8 cellular contexts compared by ENCODE assay signal in genomic region chr2:70258532-70258875, GRCh38. TPM values are rescaled to one million over a fixed set of nuclear protein-coding genes. Genes with fewer than 3 reads are reported as not detected.
DNase-seq lines count a peak whose midpoint lies in the region; ATAC-seq, FAIRE-seq and TF ChIP-seq lines count a peak whose summit lies in the region.

No MANE protein-coding gene starts in this region.

- no peak for TF ChIP-seq RAD21 in K562 (CRISPR knock-in tag; conservative IDR thresholded peaks at IDR 0.05 in 1 of 2, IDR thresholded peaks at IDR 0.05 in 1 of 2)

- H3K9me1 ChIP-seq in K562 (ENCODE audit: control insufficient read depth, insufficient read depth, low read length), result no peaks in the 10 kb centered on the region

- peak overlapping the region; percentile 23 for H3K4me3 ChIP-seq in KMS-11 (IDR thresholded peaks at IDR 0.05; ENCODE audit: insufficient read depth, low read depth, low read length)
- peak overlapping the region; percentile 68 for H3K4me3 ChIP-seq in K562
- peak overlapping the region; percentile 84 for H3K4me3 ChIP-seq in iPS-18a (ENCODE audit: low read length)
- peak overlapping the region; percentile 69 for H3K4me3 ChIP-seq in skeletal muscle cell (ENCODE audit: low read depth, low read length)

- no peak for FAIRE-seq in K562 (lab: Jason Lieb, UNC)

- TF ChIP-seq CTCF in KMS-11 (conservative IDR thresholded peaks at IDR 0.05; ENCODE audit: low read depth, low read length), result no peak
- TF ChIP-seq CTCF in K562 (IDR thresholded peaks at IDR 0.05 in 2 of 3, conservative IDR thresholded peaks at IDR 0.05 in 1 of 3; ENCODE audit: insufficient read depth in 2 of 3, low read depth in 1 of 3, low read length in 3 of 3), result no peak

- TF ChIP-seq EP300 in K562 (IDR thresholded peaks at IDR 0.05; ENCODE audit: low read length), result no peak

- peak overlapping the region in 1 of 2 donors; percentile 86 for H3K27ac Mint-ChIP-seq in activated naive CD4-positive, alpha-beta T cell treated with anti-CD3 and anti-CD28 coated beads, Interleukin-2, amount 50 U/mL, for 72 hours

- CTCF ChIA-PET in K562 (lab: Yijun Ruan, JAX; ENCODE audit: low intra/inter-chr PET ratio), result no interaction called here

- intact Hi-C loops in K562 (cut with micrococcal nuclease), result no loop called here

- BruUV-seq in K562 (replicated peaks; lab: Mats Ljungman, UMichigan), result no TSS peak

- H3K36me3 ChIP-seq in KMS-11 (ENCODE audit: insufficient read depth), result no peaks in the 10 kb centered on the region
- peaks cover 19% of the 10 kb centered on the region; the same call in 2 of the 3 replicates for H3K36me3 ChIP-seq in K562 (ENCODE audit: control insufficient read depth, insufficient read depth, low read length)
- peaks cover 21% of the 10 kb centered on the region for H3K36me3 ChIP-seq in iPS-18a (ENCODE audit: control insufficient read depth, low read depth, low read length)

- H3K79me2 ChIP-seq in KMS-11 (ENCODE audit: insufficient read depth, low read depth) (no peaks in the 10 kb centered on the region), K562 (ENCODE audit: control insufficient read depth, insufficient read depth, low read length) (peaks cover 11% of the 10 kb centered on the region)

- H3K9ac ChIP-seq in KMS-11 (peak overlapping the region; percentile 50; the same call in 1 of the 2 replicates), K562 (ENCODE audit: insufficient read depth in 1 of 2, low read depth in 2 of 2, low read length in 2 of 2) (peak overlapping the region; percentile 56 to 94; a peak in 3 of 4 replicates), iPS-18a (ENCODE audit: low read length) (peak overlapping the region; percentile 61)

- H3K36me3 Mint-ChIP-seq in activated naive CD4-positive, alpha-beta T cell treated with anti-CD3 and anti-CD28 coated beads, Interleukin-2, amount 50 U/mL, for 72 hours, result no peaks in the 10 kb centered on the region

- peak; percentile 59 for ATAC-seq in K562
- no peak for ATAC-seq in activated naive CD4-positive, alpha-beta T cell treated with anti-CD3 and anti-CD28 coated beads, Interleukin-2, amount 50 U/mL, for 72 hours

- no peak for TF ChIP-seq POLR2A in K562 (conservative IDR thresholded peaks at IDR 0.05)

- DNase-seq in activated T-cell treated with anti-CD3 and anti-CD28 coated beads for 1 hour (ENCODE audit: low read depth), result peak; percentile 3
- no peak for DNase-seq in activated T-cell treated with anti-CD3 and anti-CD28 coated beads for 4 hours
- peak in 2 of 4 experiments; percentile 24 to 60 for DNase-seq in K562 (ENCODE audit: extremely low read depth in 1 of 4, low spot score in 3 of 4)
- DNase-seq in skeletal muscle cell (ENCODE audit: low read depth), result peak; percentile 49
- DNase-seq in DMS153 (lab: John Stamatoyannopoulos, UW), result no peak
- DNase-seq in activated naive CD4-positive, alpha-beta T cell treated with anti-CD3 and anti-CD28 coated beads, Interleukin-2, amount 50 U/mL, for 72 hours (ENCODE audit: low spot score in 2 of 2), result no peak

- H3K4me2 ChIP-seq in KMS-11, result peak overlapping the region; percentile 76
- peak overlapping the region; percentile 92 for H3K4me2 ChIP-seq in K562 (ENCODE audit: insufficient read depth, low read length)

- POLR2A ChIA-PET in K562 (lab: Yijun Ruan, JAX), result interaction anchor here (0.6 to 3.3 kb wide), 8 partner anchors 9 to 404 kb away, joined by 3 to 22 read pairs (median 4); partner anchors contain the start of genes SNRPG and TIA1

- no peaks in the 10 kb centered on the region for H3K9me3 Mint-ChIP-seq in activated naive CD4-positive, alpha-beta T cell treated with anti-CD3 and anti-CD28 coated beads, Interleukin-2, amount 50 U/mL, for 72 hours

- H3K4me1 ChIP-seq in KMS-11 (ENCODE audit: low read depth, poor library complexity, severe bottlenecking), result no peaks in the 10 kb centered on the region
- H3K4me1 ChIP-seq in K562 (replicated peaks in 1 of 2; ENCODE audit: control insufficient read depth in 2 of 2, insufficient read depth in 2 of 2, low read length in 2 of 2), result peaks cover 11 to 16% of the 10 kb centered on the region in 2 experiments; a peak in 4 of 5 replicates
- H3K4me1 ChIP-seq in iPS-18a (ENCODE audit: control insufficient read depth, low read depth, low read length), result no peaks in the 10 kb centered on the region

- H4K20me1 ChIP-seq in KMS-11 (ENCODE audit: insufficient read depth) (no peaks in the 10 kb centered on the region), K562 (replicated peaks; ENCODE audit: control insufficient read depth, insufficient read depth, low read length) (no peaks in the 10 kb centered on the region)

- no peaks in the 10 kb centered on the region for H3K9me3 ChIP-seq in K562 (replicated peaks; ENCODE audit: control insufficient read depth, insufficient read depth, low read depth, low read length)
- H3K9me3 ChIP-seq in iPS-18a (ENCODE audit: control insufficient read depth, low read depth, low read length), result no peaks in the 10 kb centered on the region

- WGBS in K562 (ENCODE audit: insufficient coverage, low coverage, missing lambda C conversion rate), result 2% methylated on average over 7 of the region's 12 CpGs

- H3K27me3 ChIP-seq in KMS-11 (ENCODE audit: insufficient read depth, low read depth) (no peaks in the 10 kb centered on the region), K562 (ENCODE audit: control insufficient read depth in 2 of 2, insufficient read depth in 2 of 2, low read length in 2 of 2) (no peaks in the 10 kb centered on the region), iPS-18a (ENCODE audit: control insufficient read depth, insufficient read depth, low read length) (no peaks in the 10 kb centered on the region)

- in situ Hi-C loops in K562 (cut with MboI), result no loop called here

- H2AFZ ChIP-seq in KMS-11 (ENCODE audit: low read depth), result peak overlapping the region; percentile 59; the same call in 1 of the 2 replicates
- peak overlapping the region; percentile 93 for H2AFZ ChIP-seq in K562 (ENCODE audit: low read depth, low read length)

- H3K27ac ChIP-seq in KMS-11 (no peak overlapping the region), K562 (ENCODE audit: extremely low read depth, low read depth, low read length) (peak overlapping the region; percentile 56), iPS-18a (ENCODE audit: low read length) (no peak overlapping the region)

RNA-seq across cellular contexts. Expression of gene PCYOX1, which starts 0.6 kb away (rescaled TPM):
- total RNA-seq in K562 (2011; cell fraction: chromatin; rRNA removed; ENCODE audit: low replicate concordance), result 20.6 and 25.7 TPM in 2 replicates
- total RNA-seq in K562 (2011; cell fraction: nucleolus; rRNA removed), result 8.5 and 11.1 TPM in 2 replicates
- 18.4 and 20.1 TPM in 2 replicates for total RNA-seq in K562 (2011; cell fraction: nucleoplasm; rRNA removed)
- 6.8 and 7.7 TPM in 2 replicates for total RNA-seq in K562 (2014; rRNA removed)
- 9.9 and 11.3 TPM in 2 replicates for total RNA-seq in K562 (2014; rRNA removed; fragmentation: Illumina TruSeq; extraction: Trizol)
- 12.3 and 13.4 TPM in 2 replicates for total RNA-seq in K562 (2015; rRNA removed; fragmentation: Illumina TruSeq; extraction: Trizol)
- total RNA-seq in K562 (2021), result 14.0 and 16.0 TPM in 2 replicates
- polyA plus RNA-seq in K562 (2011; rRNA removed), result 9.6 and 18.3 TPM in 2 replicates
- 3.6 and 5.1 TPM in 2 replicates for polyA plus RNA-seq in K562 (2011; cell fraction: cytosol; rRNA removed)
- 1.8 and 3.1 TPM in 2 replicates for polyA plus RNA-seq in K562 (2011; cell fraction: nucleus; rRNA removed)
- polyA plus RNA-seq in K562 (2012), result 10.0 and 16.1 TPM in 2 replicates
- polyA plus RNA-seq in K562 (2014; fragmentation: Illumina TruSeq; extraction: Trizol), result 10.7 and 13.6 TPM in 2 replicates
- 1 to 10 TPM; 4.3 to 7.4 TPM for polyA plus RNA-seq in K562 (2014; fragmentation: Nextera tagmentation; extraction: Ambion mirVana)
- polyA plus RNA-seq in K562 (2014; rRNA removed), result 6.9 and 7.7 TPM in 2 replicates
- polyA minus RNA-seq in K562 (2011; rRNA and poly(A)+ RNA removed), result 20.8 and 29.8 TPM in 2 replicates
- 4.2 and 7.3 TPM in 2 replicates for polyA minus RNA-seq in K562 (2011; cell fraction: cytosol; rRNA and poly(A)+ RNA removed)
- 0.54 and 2.0 TPM in 2 replicates for polyA minus RNA-seq in K562 (2011; cell fraction: nucleus; rRNA and poly(A)+ RNA removed)
- total RNA-seq in activated naive CD4-positive, alpha-beta T cell treated with anti-CD3 and anti-CD28 coated beads, Interleukin-2, amount 50 U/mL, for 72 hours, result 10 to 100 TPM; 13.7 to 20.2 TPM

RNA-seq across cellular contexts. Expression of gene TIA1, which starts 10.1 kb away (rescaled TPM):
- total RNA-seq in K562 (2011; cell fraction: chromatin; rRNA removed; ENCODE audit: low replicate concordance), result 172 and 407 TPM in 2 replicates
- total RNA-seq in K562 (2011; cell fraction: nucleolus; rRNA removed), result 91.9 and 117 TPM in 2 replicates
- total RNA-seq in K562 (2011; cell fraction: nucleoplasm; rRNA removed), result 142 and 174 TPM in 2 replicates
- total RNA-seq in K562 (2014; rRNA removed) (84.8 and 94.4 TPM in 2 replicates), K562 (2014; rRNA removed; fragmentation: Illumina TruSeq; extraction: Trizol) (89.8 and 94.2 TPM in 2 replicates), K562 (2015; rRNA removed; fragmentation: Illumina TruSeq; extraction: Trizol) (72.0 and 79.6 TPM in 2 replicates), K562 (2021) (103 and 106 TPM in 2 replicates)
- polyA plus RNA-seq in K562 (2011; rRNA removed) (101 and 129 TPM in 2 replicates), K562 (2014; fragmentation: Illumina TruSeq; extraction: Trizol) (51.2 and 56.2 TPM in 2 replicates), K562 (2014; fragmentation: Nextera tagmentation; extraction: Ambion mirVana) (10 to 100 TPM; 25.3 to 32.3 TPM), K562 (2014; rRNA removed) (77.1 and 79.4 TPM in 2 replicates)
- 24.3 and 33.4 TPM in 2 replicates for polyA plus RNA-seq in K562 (2011; cell fraction: cytosol; rRNA removed)
- polyA plus RNA-seq in K562 (2011; cell fraction: nucleus; rRNA removed), result 251 and 340 TPM in 2 replicates
- 47.5 and 55.4 TPM in 2 replicates for polyA plus RNA-seq in K562 (2012)
- 172 and 215 TPM in 2 replicates for polyA minus RNA-seq in K562 (2011; rRNA and poly(A)+ RNA removed)
- polyA minus RNA-seq in K562 (2011; cell fraction: cytosol; rRNA and poly(A)+ RNA removed), result 50.4 and 58.5 TPM in 2 replicates
- 130 and 131 TPM in 2 replicates for polyA minus RNA-seq in K562 (2011; cell fraction: nucleus; rRNA and poly(A)+ RNA removed)
- total RNA-seq in activated naive CD4-positive, alpha-beta T cell treated with anti-CD3 and anti-CD28 coated beads, Interleukin-2, amount 50 U/mL, for 72 hours, result 100 to 1,000 TPM; 108 to 116 TPM

RNA-seq across cellular contexts. Expression of gene SNRPG, which starts 35.0 kb away (rescaled TPM):
- 55.7 and 133 TPM in 2 replicates for total RNA-seq in K562 (2011; cell fraction: chromatin; rRNA removed; ENCODE audit: low replicate concordance)
- 39.9 and 44.1 TPM in 2 replicates for total RNA-seq in K562 (2011; cell fraction: nucleolus; rRNA removed)
- 111 and 126 TPM in 2 replicates for total RNA-seq in K562 (2011; cell fraction: nucleoplasm; rRNA removed)
- 594 and 1,182 TPM in 2 replicates for total RNA-seq in K562 (2014; rRNA removed)
- total RNA-seq in K562 (2014; rRNA removed; fragmentation: Illumina TruSeq; extraction: Trizol), result 745 and 807 TPM in 2 replicates
- 603 and 612 TPM in 2 replicates for total RNA-seq in K562 (2015; rRNA removed; fragmentation: Illumina TruSeq; extraction: Trizol)
- total RNA-seq in K562 (2021), result 649 and 750 TPM in 2 replicates
- polyA plus RNA-seq in K562 (2011; rRNA removed), result 253 and 674 TPM in 2 replicates
- 80.9 and 210 TPM in 2 replicates for polyA plus RNA-seq in K562 (2011; cell fraction: cytosol; rRNA removed)
- 103 and 122 TPM in 2 replicates for polyA plus RNA-seq in K562 (2011; cell fraction: nucleus; rRNA removed)
- polyA plus RNA-seq in K562 (2012), result 215 and 904 TPM in 2 replicates
- 808 and 1,147 TPM in 2 replicates for polyA plus RNA-seq in K562 (2014; fragmentation: Illumina TruSeq; extraction: Trizol)
- 1,000 to 10,000 TPM; 2,312 to 2,611 TPM for polyA plus RNA-seq in K562 (2014; fragmentation: Nextera tagmentation; extraction: Ambion mirVana)
- 1,784 and 2,061 TPM in 2 replicates for polyA plus RNA-seq in K562 (2014; rRNA removed)
- 120 and 184 TPM in 2 replicates for polyA minus RNA-seq in K562 (2011; rRNA and poly(A)+ RNA removed)
- polyA minus RNA-seq in K562 (2011; cell fraction: cytosol; rRNA and poly(A)+ RNA removed), result 31.0 and 79.3 TPM in 2 replicates
- polyA minus RNA-seq in K562 (2011; cell fraction: nucleus; rRNA and poly(A)+ RNA removed), result 21.9 and 24.0 TPM in 2 replicates
- 100 to 1,000 TPM; 388 to 432 TPM for total RNA-seq in activated naive CD4-positive, alpha-beta T cell treated with anti-CD3 and anti-CD28 coated beads, Interleukin-2, amount 50 U/mL, for 72 hours

RNA-seq across cellular contexts. Expression of gene FAM136A, which starts 43.4 kb away (rescaled TPM):
- total RNA-seq in K562 (2011; cell fraction: chromatin; rRNA removed; ENCODE audit: low replicate concordance), result 28.9 and 31.0 TPM in 2 replicates
- 28.7 and 29.2 TPM in 2 replicates for total RNA-seq in K562 (2011; cell fraction: nucleolus; rRNA removed)
- total RNA-seq in K562 (2011; cell fraction: nucleoplasm; rRNA removed), result 34.3 and 53.8 TPM in 2 replicates
- total RNA-seq in K562 (2014; rRNA removed) (80.0 and 89.0 TPM in 2 replicates), K562 (2014; rRNA removed; fragmentation: Illumina TruSeq; extraction: Trizol) (94.8 and 101 TPM in 2 replicates), K562 (2015; rRNA removed; fragmentation: Illumina TruSeq; extraction: Trizol) (95.7 and 99.2 TPM in 2 replicates), K562 (2021) (88.3 and 92.9 TPM in 2 replicates)
- polyA plus RNA-seq in K562 (2011; rRNA removed) (63.7 and 104 TPM in 2 replicates), K562 (2014; fragmentation: Illumina TruSeq; extraction: Trizol) (118 and 129 TPM in 2 replicates), K562 (2014; fragmentation: Nextera tagmentation; extraction: Ambion mirVana) (100 to 1,000 TPM; 125 to 151 TPM), K562 (2014; rRNA removed) (106 and 108 TPM in 2 replicates)
- polyA plus RNA-seq in K562 (2011; cell fraction: cytosol; rRNA removed), result 38.9 and 49.3 TPM in 2 replicates
- polyA plus RNA-seq in K562 (2011; cell fraction: nucleus; rRNA removed), result 53.0 and 82.5 TPM in 2 replicates
- polyA plus RNA-seq in K562 (2012), result 64.0 and 97.8 TPM in 2 replicates
- 33.3 and 37.8 TPM in 2 replicates for polyA minus RNA-seq in K562 (2011; rRNA and poly(A)+ RNA removed)
- polyA minus RNA-seq in K562 (2011; cell fraction: cytosol; rRNA and poly(A)+ RNA removed), result 17.9 and 33.9 TPM in 2 replicates
- polyA minus RNA-seq in K562 (2011; cell fraction: nucleus; rRNA and poly(A)+ RNA removed), result 13.4 and 15.8 TPM in 2 replicates
- total RNA-seq in activated naive CD4-positive, alpha-beta T cell treated with anti-CD3 and anti-CD28 coated beads, Interleukin-2, amount 50 U/mL, for 72 hours, result 10 to 100 TPM; 33.6 to 47.7 TPM

Comparison
In these comparisons a context has a peak if more than half of its experiments do, and no peak if none do; other contexts are left out.
1. DNase-seq: peak in activated T-cell treated with anti-CD3 and anti-CD28 coated beads for 1 hour (single experiment) and skeletal muscle cell (single experiment); none in activated T-cell treated with anti-CD3 and anti-CD28 coated beads for 4 hours (single experiment), DMS153 (single experiment) and activated naive CD4-positive, alpha-beta T cell treated with anti-CD3 and anti-CD28 coated beads, Interleukin-2, amount 50 U/mL, for 72 hours (0 of 2).
2. H3K4me3 ChIP-seq: peak in every context shown above with its lines; median percentile 84 in iPS-18a; 69 in skeletal muscle cell; 68 in K562; 23 in KMS-11.
3. Peak in every context shown above with its lines, with median percentiles within 50 percentile points of each other: H3K9ac ChIP-seq.